Comparison of ENCODE assay signal across 8 cellular contexts in genomic region chr19:34998777-34999497, GRCh38. TPM values are rescaled to one million over a fixed set of nuclear protein-coding genes. Genes with fewer than 3 reads are reported as not detected.
DNase-seq lines count a peak whose midpoint lies in the region; ATAC-seq and TF ChIP-seq lines count a peak whose summit lies in the region.

No MANE protein-coding gene starts in this region.

- no peak for ATAC-seq in Panc1
- ATAC-seq in HG02973 (IDR thresholded peaks at IDR 0.05; ENCODE audit: unreplicated experiment) = no peak
- no peak for ATAC-seq in GM21576 (IDR thresholded peaks at IDR 0.05; ENCODE audit: unreplicated experiment)
- no peak for ATAC-seq in HG02763 (IDR thresholded peaks at IDR 0.05; ENCODE audit: unreplicated experiment)
- ATAC-seq in GM19324 (IDR thresholded peaks at IDR 0.05; ENCODE audit: low FRiP score, unreplicated experiment) = no peak

- H3K9me3 Mint-ChIP-seq in Caco-2 (ENCODE audit: unreplicated experiment) = no peaks in the 10 kb centered on the region

- H3K27me3 Mint-ChIP-seq in Caco-2 (ENCODE audit: insufficient read depth, unreplicated experiment) = no peaks in the 10 kb centered on the region

- CTCF ChIA-PET in Caco-2 (lab: Charles Lee) = no interaction called here
- CTCF ChIA-PET in Panc1 (lab: Charles Lee) = no interaction called here

- no peaks in the 10 kb centered on the region for H3K27me3 ChIP-seq in Caco-2 (replicated peaks; ENCODE audit: control insufficient read depth, insufficient read depth, low read length)
- H3K27me3 ChIP-seq in Panc1 (ENCODE audit: control insufficient read depth, insufficient read depth, low read length) = no peaks in the 10 kb centered on the region
- H3K27me3 ChIP-seq in esophagus (ENCODE audit: control insufficient read depth in 1 of 2, insufficient read depth in 2 of 2, low read length in 2 of 2) = no peaks in the 10 kb centered on the region
- no peaks in the 10 kb centered on the region for H3K27me3 ChIP-seq in neutrophil

- TF ChIP-seq CTCF in Caco-2 (IDR thresholded peaks at IDR 0.05; ENCODE audit: insufficient read depth in 1 of 2, low read depth in 1 of 2, low read length in 1 of 2, severe bottlenecking in 1 of 2, unreplicated experiment in 1 of 2) (no peak), Panc1 (IDR thresholded peaks at IDR 0.05) (no peak), neutrophil (IDR thresholded peaks at IDR 0.05) (no peak)

- DNase-seq in Caco-2 (no peak), Panc1 (ENCODE audit: low read depth, low spot score) (no peak)

- peaks cover 20% of the 10 kb centered on the region for H3K36me3 Mint-ChIP-seq in Caco-2 (ENCODE audit: insufficient read depth, unreplicated experiment)

- H3K27ac Mint-ChIP-seq in Caco-2 (ENCODE audit: unreplicated experiment) = peak overlapping the region; percentile 93

- H3K4me1 ChIP-seq in Caco-2 (peaks cover 52% of the 10 kb centered on the region), Panc1 (ENCODE audit: control insufficient read depth, insufficient read depth, low read length) (peaks cover 25% of the 10 kb centered on the region), esophagus (ENCODE audit: control insufficient read depth in 2 of 2, insufficient read depth in 2 of 2, low read length in 1 of 2) (peaks cover 2 to 16% of the 10 kb centered on the region in 2 donors), neutrophil (ENCODE audit: control insufficient read depth in 1 of 2, insufficient read depth in 1 of 2, low read depth in 1 of 2, low read length in 1 of 2) (peaks cover 73 to 84% of the 10 kb centered on the region in 2 experiments)

- in situ Hi-C loops in Panc1 (cut with HindIII; ENCODE audit: low pct_unique_long_range_greater_than_20kb, low sequenced_read_pairs) = no loop called here

- POLR2A ChIA-PET in Caco-2 (lab: Charles Lee) (interaction anchor here (0.6 to 0.7 kb wide), 2 partner anchors 9 to 1626 kb away, joined by 3 to 10 read pairs; no protein-coding TSS in a partner anchor), Panc1 (lab: Charles Lee) (interaction anchor here (0.6 kb wide), 1 partner anchor 66 kb away, joined by 11 read pairs; no protein-coding TSS in a partner anchor)

- 44 to 47% methylated on average over 13 of the region's 13 CpGs for WGBS in esophagus, 2 donors

- BruUV-seq in Caco-2 (replicated peaks; lab: Mats Ljungman, UMichigan) = no TSS peak
- no TSS peak for BruUV-seq in Panc1 (replicated peaks; lab: Mats Ljungman, UMichigan)

- H3K27ac ChIP-seq in Panc1 (ENCODE audit: low read length) = peak overlapping the region; percentile 91
- peak overlapping the region; percentile 94 to 95 for H3K27ac ChIP-seq in esophagus (ENCODE audit: low read depth in 2 of 2, low read length in 1 of 2)
- peak overlapping the region; percentile 99 for H3K27ac ChIP-seq in neutrophil

- H3K9me3 ChIP-seq in Caco-2 (no peaks in the 10 kb centered on the region), Panc1 (ENCODE audit: control insufficient read depth, insufficient read depth, low read depth, low read length) (no peaks in the 10 kb centered on the region), esophagus (ENCODE audit: control insufficient read depth in 2 of 2, insufficient read depth in 1 of 2, low read depth in 1 of 2, low read length in 1 of 2) (no peaks in the 10 kb centered on the region), neutrophil (no peaks in the 10 kb centered on the region)

- peaks cover 46% of the 10 kb centered on the region for H3K4me1 Mint-ChIP-seq in Caco-2 (ENCODE audit: low read depth, unreplicated experiment)

- H3K36me3 ChIP-seq in Caco-2 (ENCODE audit: control insufficient read depth, insufficient read depth, low read length) (peaks cover 2% of the 10 kb centered on the region; the same call in 1 of the 2 replicates), Panc1 (ENCODE audit: control insufficient read depth, insufficient read depth, low read length) (no peaks in the 10 kb centered on the region), esophagus (ENCODE audit: control insufficient read depth in 2 of 2, insufficient read depth in 2 of 2, low read length in 1 of 2) (no peaks in the 10 kb centered on the region), neutrophil (no peaks in the 10 kb centered on the region)

- intact Hi-C loops in Caco-2 (cut with micrococcal nuclease; ENCODE audit: unreplicated experiment) (loop anchor here (1.0 kb wide), 1 partner anchor 26 kb away; no protein-coding TSS in a partner anchor), Panc1 (cut with micrococcal nuclease; ENCODE audit: unreplicated experiment) (no loop called here)

- H3K4me3 ChIP-seq in Caco-2 (ENCODE audit: low read depth, low read length) (peak overlapping the region; percentile 90), Panc1 (ENCODE audit: low read depth in 2 of 2, low read length in 2 of 2) (peak overlapping the region; percentile 56 to 68), esophagus (ENCODE audit: low read depth in 1 of 2, low read length in 2 of 2) (peak overlapping the region in 1 of 2 donors; percentile 65), neutrophil (ENCODE audit: low read depth in 1 of 2, low read length in 1 of 2) (peak overlapping the region; percentile 74 to 97)

- peak overlapping the region; percentile 99 for H3K4me3 Mint-ChIP-seq in Caco-2 (ENCODE audit: unreplicated experiment)

RNA-seq across cellular contexts. Expression of gene GRAMD1A, which starts 1.2 kb away (rescaled TPM):
- total RNA-seq in Caco-2 (2022) (110 and 132 TPM in 2 replicates), Panc1 (2021; ENCODE audit: unreplicated experiment) (69.9 TPM)
- polyA plus RNA-seq in Panc1 (2012; ENCODE audit: insufficient read length) = 71.6 TPM
- 10 to 100 TPM; 11.7 to 14.0 TPM for polyA plus RNA-seq in esophagus

RNA-seq across cellular contexts. Expression of gene SCN1B, which starts 31.3 kb away (rescaled TPM):
- total RNA-seq in Caco-2 (2022) (1.7 and 1.9 TPM in 2 replicates), Panc1 (2021; ENCODE audit: unreplicated experiment) (4.6 TPM)
- polyA plus RNA-seq in Panc1 (2012; ENCODE audit: insufficient read length) = 2.1 TPM
- polyA plus RNA-seq in esophagus = 1 to 10 TPM in 1 of 2 donors, under 1 TPM in 1; 0.73 to 1.1 TPM

RNA-seq across cellular contexts. Expression of gene ZNF792, which starts 34.9 kb away (rescaled TPM):
- total RNA-seq in Caco-2 (2022) (4.5 and 5.6 TPM in 2 replicates), Panc1 (2021; ENCODE audit: unreplicated experiment) (1.8 TPM)
- 1.2 TPM for polyA plus RNA-seq in Panc1 (2012; ENCODE audit: insufficient read length)
- polyA plus RNA-seq in esophagus = under 1 TPM; 0.41 to 0.65 TPM

RNA-seq across cellular contexts. Expression of gene HPN, which starts 42.6 kb away (rescaled TPM):
- total RNA-seq in Caco-2 (2022) (20.8 and 21.1 TPM in 2 replicates), Panc1 (2021; ENCODE audit: unreplicated experiment) (0.08 TPM)
- polyA plus RNA-seq in Panc1 (2012; ENCODE audit: insufficient read length) = 0.25 TPM
- under 1 TPM; 0.04 to 0.16 TPM for polyA plus RNA-seq in esophagus
